Comparison of ENCODE assay signal across 8 cellular contexts in genomic region chr11:68843703-68844312, GRCh38. TPM values are rescaled to one million over a fixed set of nuclear protein-coding genes. Genes with fewer than 3 reads are reported as not detected.
DNase-seq lines count a peak whose midpoint lies in the region; ATAC-seq, FAIRE-seq and TF ChIP-seq lines count a peak whose summit lies in the region.

No MANE protein-coding gene starts in this region.

- H3K4me3 ChIP-seq in NT2/D1 (ENCODE audit: insufficient read length, low read depth) (peak overlapping the region; percentile 21), prostate gland (peak overlapping the region; percentile 6 to 22)

- DNase-seq in NT2/D1 (ENCODE audit: low read depth, low spot score) = no peak
- peak; percentile 85 to 86 for DNase-seq in activated T-cell treated with anti-CD3 and anti-CD28 coated beads, Interleukin-2, amount 50 U/mL, for 72 hours
- peak in 33 of 42 donors; percentile 10 to 68 (median 45) for DNase-seq in head of caudate nucleus
- peak; percentile 80 for DNase-seq in prostate gland (ENCODE audit: low spot score)
- DNase-seq in RCC 7860 (ENCODE audit: low spot score) = no peak
- no peak for DNase-seq in A172 (ENCODE audit: low spot score)

- peak; percentile 16 to 89 (median 62) for TF ChIP-seq CTCF in prostate gland (IDR thresholded peaks at IDR 0.05)

- H3K4me3 Mint-ChIP-seq in activated T-cell treated with anti-CD3 and anti-CD28 coated beads, Interleukin-2, amount 50 U/mL, for 72 hours = peak overlapping the region; percentile 88 to 94

- H3K4me1 ChIP-seq in NT2/D1 (ENCODE audit: insufficient read depth, insufficient read length) (peaks cover 2% of the 10 kb centered on the region), prostate gland (replicated peaks) (no peaks in the 10 kb centered on the region)

- ATAC-seq in GM18861 (IDR thresholded peaks at IDR 0.05; ENCODE audit: unreplicated experiment) (peak; percentile 36), HG03432 (IDR thresholded peaks at IDR 0.05; ENCODE audit: unreplicated experiment) (peak; percentile 41)
- ATAC-seq in activated T-cell treated with anti-CD3 and anti-CD28 coated beads, Interleukin-2, amount 50 U/mL, for 72 hours (replicated peaks in 1 of 2) = peak; percentile 75

- H3K9me3 ChIP-seq in NT2/D1 (ENCODE audit: insufficient read depth, low read length) (no peaks in the 10 kb centered on the region), prostate gland (no peaks in the 10 kb centered on the region)

- WGBS in prostate gland = 7% methylated on average over 53 of the region's 54 CpGs

- H3K27ac ChIP-seq in prostate gland = peak overlapping the region in 1 of 2 donors; percentile 2

- H3K36me3 Mint-ChIP-seq in activated T-cell treated with anti-CD3 and anti-CD28 coated beads, Interleukin-2, amount 50 U/mL, for 72 hours (ENCODE audit: insufficient read depth in 2 of 2) = peaks cover 0 to 2% of the 10 kb centered on the region in 2 donors

- H3K4me1 Mint-ChIP-seq in activated T-cell treated with anti-CD3 and anti-CD28 coated beads, Interleukin-2, amount 50 U/mL, for 72 hours (ENCODE audit: low read depth) = peaks cover 37% of the 10 kb centered on the region

- no peaks in the 10 kb centered on the region for H3K36me3 ChIP-seq in NT2/D1 (ENCODE audit: insufficient read depth, insufficient read length, low read length)
- H3K36me3 ChIP-seq in prostate gland = no peaks in the 10 kb centered on the region

- peaks cover 73% of the 10 kb centered on the region for H3K27me3 ChIP-seq in NT2/D1 (ENCODE audit: insufficient read depth, insufficient read length)
- H3K27me3 ChIP-seq in prostate gland (replicated peaks; ENCODE audit: insufficient read depth) = no peaks in the 10 kb centered on the region

- H3K9me3 Mint-ChIP-seq in activated T-cell treated with anti-CD3 and anti-CD28 coated beads, Interleukin-2, amount 50 U/mL, for 72 hours = no peaks in the 10 kb centered on the region

- peaks cover 8% of the 10 kb centered on the region for H3K27me3 Mint-ChIP-seq in activated T-cell treated with anti-CD3 and anti-CD28 coated beads, Interleukin-2, amount 50 U/mL, for 72 hours (ENCODE audit: low read depth)

- H3K9ac ChIP-seq in NT2/D1 (ENCODE audit: insufficient read length, low read depth) = peak overlapping the region; percentile 64

- no peak for FAIRE-seq in RCC 7860 (lab: Jason Lieb, UNC)

- no peak for TF ChIP-seq POLR2A in prostate gland (IDR thresholded peaks at IDR 0.05)

- intact Hi-C loops in head of caudate nucleus (cut with DNase I) = no loop called here
- intact Hi-C loops in prostate gland (cut with DNase I) = no loop called here

- H3K27ac Mint-ChIP-seq in activated T-cell treated with anti-CD3 and anti-CD28 coated beads, Interleukin-2, amount 50 U/mL, for 72 hours = peak overlapping the region; percentile 42

RNA-seq across cellular contexts. Expression of gene CPT1A, which starts 2.1 kb away (rescaled TPM):
- 10 to 100 TPM; 26.2 to 35.8 TPM for total RNA-seq in activated T-cell treated with anti-CD3 and anti-CD28 coated beads, Interleukin-2, amount 50 U/mL, for 72 hours
- total RNA-seq in prostate gland = 10 to 100 TPM; 33.3 to 55.2 TPM
- total RNA-seq in A172 (2014; rRNA removed; shearing (Covaris generic)) = 8.0 and 13.1 TPM in 2 replicates

RNA-seq across cellular contexts. Expression of gene MRPL21, which starts 59.8 kb away (rescaled TPM):
- total RNA-seq in activated T-cell treated with anti-CD3 and anti-CD28 coated beads, Interleukin-2, amount 50 U/mL, for 72 hours = 10 to 100 TPM; 56.4 to 74.0 TPM
- total RNA-seq in prostate gland = 10 to 100 TPM; 41.1 to 76.9 TPM
- 62.6 and 64.7 TPM in 2 replicates for total RNA-seq in A172 (2014; rRNA removed; shearing (Covaris generic))

RNA-seq across cellular contexts. Expression of gene IGHMBP2, which starts 59.9 kb away (rescaled TPM):
- 10 to 100 TPM; 29.2 to 40.6 TPM for total RNA-seq in activated T-cell treated with anti-CD3 and anti-CD28 coated beads, Interleukin-2, amount 50 U/mL, for 72 hours
- 10 to 100 TPM; 17.3 to 34.0 TPM for total RNA-seq in prostate gland
- total RNA-seq in A172 (2014; rRNA removed; shearing (Covaris generic)) = 5.7 and 11.8 TPM in 2 replicates

Comparison
In these comparisons a context has a peak if more than half of its experiments do, and no peak if none do; other contexts are left out.
1. DNase-seq: peak in activated T-cell treated with anti-CD3 and anti-CD28 coated beads, Interleukin-2, amount 50 U/mL, for 72 hours (2 of 2), head of caudate nucleus (33 of 42) and prostate gland (single experiment); none in NT2/D1 (single experiment), RCC 7860 (single experiment) and A172 (single experiment).
2. Peak in every context shown above with its lines, with median percentiles within 50 percentile points of each other: ATAC-seq.